ENCODE assay signal across 27 cellular contexts in genomic region chr2:42376758-42377157, GRCh38.
"Had no signal": no experiment of that assay in that cellular context is flagged by ENCODE, and none has a peak within 500 bp of the region (broad histone marks: within the 10 kb centered on the region; RNA-seq: fewer than 3 reads in every experiment).

No MANE protein-coding gene starts in this region.

- H3K9me2 ChIP-seq: SK-N-SH had no signal

- H3K4me3 Mint-ChIP-seq: activated CD4-positive, alpha-beta memory T cell treated with anti-CD3 and anti-CD28 coated beads for 36 hours; activated CD4-positive, alpha-beta T cell treated with anti-CD3 and anti-CD28 coated beads, Interleukin-2, amount 10 ng/mL, durations not matched to agents 7 days and 5 days; activated T-cell treated with anti-CD3 and anti-CD28 coated beads, Interleukin-2, amount 50 U/mL, for 4 hours; brain; central memory CD8-positive, alpha-beta T cell had no signal

- H3K4me2 ChIP-seq: SK-N-SH had no signal

- H3K4me1 ChIP-seq: SJCRH30 had no signal

- H3K27ac ChIP-seq: Peyer's patch, RWPE1, SJCRH30, VCaP had no signal

- H3K36me3 Mint-ChIP-seq: activated CD4-positive, alpha-beta memory T cell treated with anti-CD3 and anti-CD28 coated beads for 36 hours; activated naive CD4-positive, alpha-beta T cell treated with anti-CD3 and anti-CD28 coated beads, Interleukin-2, amount 50 U/mL, for 72 hours; brain had no signal

- H3K27me3 Mint-ChIP-seq: activated CD4-positive, alpha-beta T cell treated with anti-CD3 and anti-CD28 coated beads, Interleukin-2, amount 10 ng/mL, durations not matched to agents 7 days and 5 days had no signal

- H3K4me1 Mint-ChIP-seq: activated CD4-positive, alpha-beta T cell treated with anti-CD3 and anti-CD28 coated beads, Interleukin-2, amount 10 ng/mL, durations not matched to agents 7 days and 5 days; central memory CD8-positive, alpha-beta T cell had no signal

- ATAC-seq: activated naive CD4-positive, alpha-beta T cell treated with anti-CD3 and anti-CD28 coated beads, Interleukin-2, amount 50 U/mL, for 72 hours; activated T-cell treated with anti-CD3 and anti-CD28 coated beads, Interleukin-2, amount 50 U/mL, for 4 hours had no signal

- DNase-seq: activated CD4-positive, alpha-beta memory T cell treated with anti-CD3 and anti-CD28 coated beads for 36 hours; activated CD4-positive, alpha-beta T cell treated with anti-CD3 and anti-CD28 coated beads, Interleukin-2, amount 10 ng/mL, durations not matched to agents 7 days and 5 days; activated CD4-positive, CD25-positive, alpha-beta regulatory T cell; activated CD8-positive, alpha-beta memory T cell treated with anti-CD3 and anti-CD28 coated beads for 24 hours; activated effector memory CD4-positive, alpha-beta T cell treated with anti-CD3 and anti-CD28 coated beads, Interleukin-2, amount 50 U/mL, for 16 hours; activated naive CD4-positive, alpha-beta T cell treated with Interleukin-2 at 50 U/mL for 16 hours; activated T-cell treated with anti-CD3 and anti-CD28 coated beads, Interleukin-2, amount 50 U/mL, for 4 hours; amygdala; NCI-H1048; NCI-H146; NCI-H187 treated with DMSO at 0.1 percent for 48 hours; NCI-H2081 treated with DMSO at 0.1 percent for 48 hours; NCI-H2171 treated with DMSO at 0.1 percent for 48 hours; NCI-H226; NCI-H526; NCI-H82; NK-92 treated with Interleukin-12 subunit alpha and Interleukin-12 subunit beta, amount 100 ng/mL, for 24 hours; Peyer's patch; Right ventricle myocardium superior; SJCRH30; SK-N-SH; T-helper 1 cell had no signal

- H3K27ac Mint-ChIP-seq: activated CD4-positive, alpha-beta memory T cell treated with anti-CD3 and anti-CD28 coated beads for 36 hours; activated CD4-positive, alpha-beta T cell treated with anti-CD3 and anti-CD28 coated beads, Interleukin-2, amount 10 ng/mL, durations not matched to agents 7 days and 5 days; activated naive CD4-positive, alpha-beta T cell treated with anti-CD3 and anti-CD28 coated beads, Interleukin-2, amount 50 U/mL, for 72 hours; brain had no signal

- H3K27me3 ChIP-seq: Peyer's patch, SJCRH30 had no signal

- H3K4me3 ChIP-seq: Peyer's patch, SJCRH30 had no signal

- H3K36me3 ChIP-seq: Peyer's patch, SJCRH30 had no signal

- H3K9me3 Mint-ChIP-seq: activated CD4-positive, alpha-beta memory T cell treated with anti-CD3 and anti-CD28 coated beads for 36 hours; activated CD4-positive, alpha-beta T cell treated with anti-CD3 and anti-CD28 coated beads, Interleukin-2, amount 10 ng/mL, durations not matched to agents 7 days and 5 days; activated naive CD4-positive, alpha-beta T cell treated with anti-CD3 and anti-CD28 coated beads, Interleukin-2, amount 50 U/mL, for 72 hours; activated T-cell treated with anti-CD3 and anti-CD28 coated beads, Interleukin-2, amount 50 U/mL, for 4 hours; central memory CD8-positive, alpha-beta T cell had no signal
